ENCODE assay signal across 12 cellular contexts in genomic region chr15:92840149-92840548, GRCh38. TPM values are rescaled to one million over a fixed set of nuclear protein-coding genes. Genes with fewer than 3 reads are reported as not detected.
A peak's percentile ranks its signal among the peaks of the same experiment; 100 is the strongest.
DNase-seq lines count a peak whose midpoint lies in the region; ATAC-seq, FAIRE-seq and TF ChIP-seq lines count a peak whose summit lies in the region.
"Had no signal": no experiment of that assay in that cellular context is flagged by ENCODE, and none has a peak within 500 bp of the region (broad histone marks: within the 10 kb centered on the region; RNA-seq: fewer than 3 reads in every experiment).

No MANE protein-coding gene starts in this region.

- H3K4me1 ChIP-seq in osteoblast (ENCODE audit: insufficient read depth, low read length) (no peaks in the 10 kb centered on the region), small intestine (ENCODE audit: control insufficient read depth in 2 of 2, insufficient read depth in 1 of 2, low read depth in 1 of 2, low read length in 1 of 2) (no peaks in the 10 kb centered on the region)

- H3K9me3 ChIP-seq in osteoblast (ENCODE audit: low read depth, low read length), result no peaks in the 10 kb centered on the region
- no peaks in the 10 kb centered on the region for H3K9me3 ChIP-seq in small intestine (ENCODE audit: control insufficient read depth, low read depth)

- intact Hi-C loops in activated T-helper 1 cell treated with anti-CD3 and anti-CD28 coated beads, Interleukin-12 subunit alpha, Interleukin-12 subunit beta, Interleukin-2, Interleukin-4 antibody, amounts not matched to agents 30 ng/mL and 10 ng/mL and 1 ng/mL, durations not matched to agents 14 hours and 24 hours and 36 hours (cut with micrococcal nuclease), result no loop called here

- H3K27ac ChIP-seq in osteoblast (ENCODE audit: low read depth, low read length), result no peak overlapping the region
- peak overlapping the region in 1 of 2 donors; percentile 36 for H3K27ac ChIP-seq in small intestine (ENCODE audit: low read depth in 1 of 2, low read length in 1 of 2)
- H3K27ac ChIP-seq: brain microvascular endothelial cell had no signal

- no peaks in the 10 kb centered on the region for H3K27me3 Mint-ChIP-seq in activated T-helper 1 cell treated with anti-CD3 and anti-CD28 coated beads, Interleukin-12 subunit alpha, Interleukin-12 subunit beta, Interleukin-2, Interleukin-4 antibody, amounts not matched to agents 30 ng/mL and 10 ng/mL and 1 ng/mL, durations not matched to agents 14 hours and 24 hours and 36 hours (ENCODE audit: insufficient read depth)

- no peak for TF ChIP-seq CTCF in osteoblast (IDR thresholded peaks at IDR 0.05; ENCODE audit: extremely low read depth, low read depth, low read length)

- H3K36me3 ChIP-seq in osteoblast (ENCODE audit: insufficient read depth, low read length), result no peaks in the 10 kb centered on the region
- no peaks in the 10 kb centered on the region for H3K36me3 ChIP-seq in small intestine (ENCODE audit: control insufficient read depth in 2 of 2, insufficient read depth in 2 of 2, low read length in 2 of 2)
- H3K36me3 ChIP-seq: brain microvascular endothelial cell had no signal

- no peaks in the 10 kb centered on the region for H3K9me3 Mint-ChIP-seq in activated T-helper 1 cell treated with anti-CD3 and anti-CD28 coated beads, Interleukin-12 subunit alpha, Interleukin-12 subunit beta, Interleukin-2, Interleukin-4 antibody, amounts not matched to agents 30 ng/mL and 10 ng/mL and 1 ng/mL, durations not matched to agents 14 hours and 24 hours and 36 hours

- H3K79me2 ChIP-seq in osteoblast (ENCODE audit: insufficient read depth, low read length), result no peaks in the 10 kb centered on the region

- DNase-seq in SIG-M5 treated with dmso at 0.1 percent for 504 hours (lab: John Stamatoyannopoulos, UW; ENCODE audit: unreplicated experiment) (peak; percentile 21), SIG-M5 (lab: John Stamatoyannopoulos, UW) (no peak), osteoblast (ENCODE audit: insufficient read length, low spot score, missing footprints) (peak; percentile 50), small intestine (no peak)
- DNase-seq in activated T-helper 1 cell treated with anti-CD3 and anti-CD28 coated beads, Interleukin-12 subunit alpha, Interleukin-12 subunit beta, Interleukin-2, Interleukin-4 antibody, amounts not matched to agents 30 ng/mL and 10 ng/mL and 1 ng/mL, durations not matched to agents 14 hours and 24 hours and 36 hours (ENCODE audit: low spot score), result no peak
- DNase-seq in activated effector memory CD4-positive, alpha-beta T cell treated with anti-CD3 and anti-CD28 coated beads, Interleukin-2, amount 50 U/mL, for 16 hours, result no peak
- DNase-seq: brain microvascular endothelial cell, H7 had no signal

- H3K27me3 ChIP-seq in osteoblast (ENCODE audit: insufficient read depth, low read length) (no peaks in the 10 kb centered on the region), small intestine (ENCODE audit: control insufficient read depth in 2 of 2, insufficient read depth in 2 of 2, low read length in 2 of 2) (no peaks in the 10 kb centered on the region)
- H3K27me3 ChIP-seq: brain microvascular endothelial cell had no signal

- ATAC-seq in HG03196 (IDR thresholded peaks at IDR 0.05; ENCODE audit: unreplicated experiment), result peak; percentile 10
- no peak for ATAC-seq in activated CD4-positive, CD25-positive, alpha-beta regulatory T cell treated with anti-CD3 and anti-CD28 coated beads, Interleukin-2, amount 50 U/mL, for 24 hours

- H3K4me3 ChIP-seq in osteoblast (ENCODE audit: insufficient read depth, low read length), result no peak overlapping the region
- no peak overlapping the region for H3K4me3 ChIP-seq in small intestine (ENCODE audit: low read depth in 1 of 2, low read length in 2 of 2)
- H3K4me3 ChIP-seq: smooth muscle cell had no signal

- peak overlapping the region; percentile 23 for H3K4me3 Mint-ChIP-seq in activated T-helper 1 cell treated with anti-CD3 and anti-CD28 coated beads, Interleukin-12 subunit alpha, Interleukin-12 subunit beta, Interleukin-2, Interleukin-4 antibody, amounts not matched to agents 30 ng/mL and 10 ng/mL and 1 ng/mL, durations not matched to agents 14 hours and 24 hours and 36 hours

- H3K27ac Mint-ChIP-seq in activated T-helper 1 cell treated with anti-CD3 and anti-CD28 coated beads, Interleukin-12 subunit alpha, Interleukin-12 subunit beta, Interleukin-2, Interleukin-4 antibody, amounts not matched to agents 30 ng/mL and 10 ng/mL and 1 ng/mL, durations not matched to agents 14 hours and 24 hours and 36 hours, result peak overlapping the region; percentile 50

- H3K4me1 Mint-ChIP-seq in activated T-helper 1 cell treated with anti-CD3 and anti-CD28 coated beads, Interleukin-12 subunit alpha, Interleukin-12 subunit beta, Interleukin-2, Interleukin-4 antibody, amounts not matched to agents 30 ng/mL and 10 ng/mL and 1 ng/mL, durations not matched to agents 14 hours and 24 hours and 36 hours (ENCODE audit: low read depth), result peaks cover 38% of the 10 kb centered on the region

- WGBS in small intestine, 3 donors, result 92 to 96% (median 94%) methylated on average over 3 of the region's 3 CpGs

- FAIRE-seq in small intestine (lab: Jason Lieb, UNC), result no peak
- FAIRE-seq: A204.1 had no signal

- no peak overlapping the region for H2AFZ ChIP-seq in osteoblast (ENCODE audit: low read length)

- no peaks in the 10 kb centered on the region for H3K36me3 Mint-ChIP-seq in activated T-helper 1 cell treated with anti-CD3 and anti-CD28 coated beads, Interleukin-12 subunit alpha, Interleukin-12 subunit beta, Interleukin-2, Interleukin-4 antibody, amounts not matched to agents 30 ng/mL and 10 ng/mL and 1 ng/mL, durations not matched to agents 14 hours and 24 hours and 36 hours (ENCODE audit: low read depth)

- no peak overlapping the region for H3K4me2 ChIP-seq in osteoblast (ENCODE audit: insufficient read depth, low read length)
- H3K4me2 ChIP-seq: smooth muscle cell had no signal

- H4K20me1 ChIP-seq in osteoblast (ENCODE audit: insufficient read depth, low read length), result no peaks in the 10 kb centered on the region

RNA-seq across cellular contexts. Expression of gene CHD2, which starts 60.0 kb away (rescaled TPM):
- total RNA-seq in activated T-helper 1 cell treated with anti-CD3 and anti-CD28 coated beads, Interleukin-12 subunit alpha, Interleukin-12 subunit beta, Interleukin-2, Interleukin-4 antibody, amounts not matched to agents 30 ng/mL and 10 ng/mL and 1 ng/mL, durations not matched to agents 14 hours and 24 hours and 36 hours, result 102 and 104 TPM in 2 replicates
- total RNA-seq in osteoblast, result 94.0 and 98.8 TPM in 2 replicates
- 10 to 100 TPM; 29.2 to 33.1 (median 31.2) TPM for polyA plus RNA-seq in small intestine

Comparison
In these comparisons a context has a peak if more than half of its experiments do, and no peak if none do; other contexts are left out.
1. DNase-seq: peak in SIG-M5 treated with dmso at 0.1 percent for 504 hours (single experiment) and osteoblast (single experiment); none in SIG-M5 (single experiment), activated T-helper 1 cell treated with anti-CD3 and anti-CD28 coated beads, Interleukin-12 subunit alpha, Interleukin-12 subunit beta, Interleukin-2, Interleukin-4 antibody, amounts not matched to agents 30 ng/mL and 10 ng/mL and 1 ng/mL, durations not matched to agents 14 hours and 24 hours and 36 hours (single experiment), activated effector memory CD4-positive, alpha-beta T cell treated with anti-CD3 and anti-CD28 coated beads, Interleukin-2, amount 50 U/mL, for 16 hours (single experiment) and small intestine (single experiment).